8 cellular contexts compared by ENCODE assay signal in genomic region chr3:156787926-156788663, GRCh38. TPM values are rescaled to one million over a fixed set of nuclear protein-coding genes. Genes with fewer than 3 reads are reported as not detected.
DNase-seq lines count a peak whose midpoint lies in the region; ATAC-seq and TF ChIP-seq lines count a peak whose summit lies in the region.
"Had no signal": no experiment of that assay in that cellular context is flagged by ENCODE, and none has a peak within 500 bp of the region (broad histone marks: within the 10 kb centered on the region; RNA-seq: fewer than 3 reads in every experiment).

No MANE protein-coding gene starts in this region.

- peaks cover 70% of the 10 kb centered on the region for H3K4me1 ChIP-seq in foreskin keratinocyte

- no peaks in the 10 kb centered on the region for H3K9me3 Mint-ChIP-seq in HFFc6
- H3K9me3 Mint-ChIP-seq: memory B cell had no signal

- peak overlapping the region; percentile 90 for H3K27ac Mint-ChIP-seq in HFFc6
- H3K27ac Mint-ChIP-seq: memory B cell had no signal

- no peak; the same call in 1 of the 2 replicates for TF ChIP-seq CTCF in HFFc6 (IDR thresholded peaks at IDR 0.05)
- TF ChIP-seq CTCF in foreskin keratinocyte (conservative IDR thresholded peaks at IDR 0.05): no peak

- in situ Hi-C loops in KBM-7 (cut with MboI; ENCODE audit: low pct_unique_long_range_greater_than_20kb, low sequenced_read_pairs): no loop called here

- H3K4me3 Mint-ChIP-seq in HFFc6: peak overlapping the region; percentile 66
- H3K4me3 Mint-ChIP-seq: memory B cell had no signal

- DNase-seq in HFFc6 (peak; percentile 95), RKO (ENCODE audit: low spot score) (peak; percentile 92), foreskin keratinocyte (peak; percentile 94 to 98), KBM-7 (no peak), NCI-H510A treated with DMSO at 0.1 percent for 48 hours (lab: John Stamatoyannopoulos, UW) (no peak), cerebellar cortex (ENCODE audit: low spot score) (no peak)

- peak; percentile 75 for ATAC-seq in GM18858 (IDR thresholded peaks at IDR 0.05; ENCODE audit: unreplicated experiment)
- ATAC-seq in foreskin keratinocyte: peak; percentile 97

- H3K36me3 Mint-ChIP-seq in HFFc6 (ENCODE audit: low read depth): peaks cover 8% of the 10 kb centered on the region

- no peaks in the 10 kb centered on the region for H3K27me3 Mint-ChIP-seq in HFFc6 (ENCODE audit: insufficient read depth)
- H3K27me3 Mint-ChIP-seq: memory B cell had no signal

- peaks cover 92% of the 10 kb centered on the region for H3K4me1 Mint-ChIP-seq in HFFc6 (ENCODE audit: low read depth)

- no peaks in the 10 kb centered on the region for H3K27me3 ChIP-seq in foreskin keratinocyte

- H3K27ac ChIP-seq in foreskin keratinocyte: peak overlapping the region; percentile 92

RNA-seq across cellular contexts. Expression of gene LEKR1, which starts 38.1 kb away (rescaled TPM):
- 1 to 10 TPM in 1 of 6 experiments, under 1 TPM in 5; 0.40 to 1.0 (median 0.77) TPM for total RNA-seq in HFFc6 (2021; fragmentation: NEBNext Ultra II Directional; extraction: Animal tissue kit (Norgen Biotek cat#: 25700))
- total RNA-seq in foreskin keratinocyte: 0.37 and 0.67 TPM in 2 replicates
- polyA plus RNA-seq in foreskin keratinocyte: 0.03 and 0.27 TPM in 2 replicates

Comparison
In these comparisons a context has a peak if more than half of its experiments do, and no peak if none do; other contexts are left out.
1. DNase-seq: peak in HFFc6 (single experiment), RKO (single experiment) and foreskin keratinocyte (2 of 2); none in KBM-7 (single experiment), NCI-H510A treated with DMSO at 0.1 percent for 48 hours (single experiment) and cerebellar cortex (single experiment).